ENCODE assay signal across 15 cellular contexts in genomic region chr16:67944690-67945391, GRCh38. TPM values are rescaled to one million over a fixed set of nuclear protein-coding genes. Genes with fewer than 3 reads are reported as not detected.
DNase-seq lines count a peak whose midpoint lies in the region; ATAC-seq, FAIRE-seq and TF ChIP-seq lines count a peak whose summit lies in the region.
"Had no signal": no experiment of that assay in that cellular context is flagged by ENCODE, and none has a peak within 500 bp of the region (broad histone marks: within the 10 kb centered on the region; RNA-seq: fewer than 3 reads in every experiment).

No MANE protein-coding gene starts in this region.

- peak overlapping the region in 1 of 2 experiments; percentile 79; a peak in 2 of 4 replicates for H3K9ac ChIP-seq in K562 (ENCODE audit: insufficient read depth in 1 of 2, low read depth in 2 of 2, low read length in 2 of 2)

- H4K20me1 ChIP-seq in K562 (replicated peaks; ENCODE audit: control insufficient read depth, insufficient read depth, low read length), result peaks cover 16% of the 10 kb centered on the region; the same call in 1 of the 2 replicates

- H3K27ac ChIP-seq in K562 (ENCODE audit: extremely low read depth, low read depth, low read length) (no peak overlapping the region), lower lobe of right lung (peak overlapping the region; percentile 64), testis (peak overlapping the region; percentile 42 to 60)
- H3K27ac ChIP-seq: C4-2B, SJCRH30 had no signal

- no peak for TF ChIP-seq CTCF in K562 (IDR thresholded peaks at IDR 0.05 in 2 of 3, conservative IDR thresholded peaks at IDR 0.05 in 1 of 3; ENCODE audit: insufficient read depth in 2 of 3, low read depth in 1 of 3, low read length in 3 of 3)
- no peak for TF ChIP-seq CTCF in lower lobe of right lung (IDR thresholded peaks at IDR 0.05)
- no peak for TF ChIP-seq CTCF in testis (IDR thresholded peaks at IDR 0.05)

- no peak for TF ChIP-seq POLR2A in K562 (conservative IDR thresholded peaks at IDR 0.05)
- TF ChIP-seq POLR2A in testis (IDR thresholded peaks at IDR 0.05), result no peak

- H3K9me3 ChIP-seq in K562 (replicated peaks; ENCODE audit: control insufficient read depth, insufficient read depth, low read depth, low read length) (no peaks in the 10 kb centered on the region; the same call in 1 of the 2 replicates), lower lobe of right lung (no peaks in the 10 kb centered on the region), testis (no peaks in the 10 kb centered on the region)
- H3K9me3 ChIP-seq: SJCRH30 had no signal

- no peak for FAIRE-seq in K562 (lab: Jason Lieb, UNC)

- no TSS peak for BruUV-seq in K562 (replicated peaks; lab: Mats Ljungman, UMichigan)

- no peak for TF ChIP-seq EP300 in K562 (IDR thresholded peaks at IDR 0.05; ENCODE audit: low read length)

- H3K79me2 ChIP-seq in K562 (ENCODE audit: control insufficient read depth, insufficient read depth, low read length), result no peaks in the 10 kb centered on the region

- H3K27ac Mint-ChIP-seq in stimulated activated effector memory CD8-positive, alpha-beta T cell treated with anti-CD3 and anti-CD28 coated beads, Interleukin-12 subunit alpha, Interleukin-12 subunit beta, amount 100 ng/mL, for 72 hours, result no peak overlapping the region
- H3K27ac Mint-ChIP-seq: dendritic cell treated with granulocyte-macrophage colony-stimulating factor and Interleukin-4, amounts not matched to agents 40 ng/mL and 50 ng/mL, for 4 days had no signal

- H3K9me3 Mint-ChIP-seq in stimulated activated effector memory CD8-positive, alpha-beta T cell treated with anti-CD3 and anti-CD28 coated beads, Interleukin-12 subunit alpha, Interleukin-12 subunit beta, amount 100 ng/mL, for 72 hours, result no peaks in the 10 kb centered on the region
- H3K9me3 Mint-ChIP-seq: dendritic cell treated with granulocyte-macrophage colony-stimulating factor and Interleukin-4, amounts not matched to agents 40 ng/mL and 50 ng/mL, for 4 days; nephron progenitor cell had no signal

- 94% methylated on average over 22 of the region's 24 CpGs for whole genome bisulfite sequencing in K562 (ENCODE audit: insufficient coverage, low coverage, missing lambda C conversion rate)
- WGBS in testis, 2 donors, result 96% methylated on average over 8 to 24 of the region's 24 CpGs

- no peak for ATAC-seq in K562
- ATAC-seq in lower lobe of right lung, result no peak
- ATAC-seq in GM18511 (IDR thresholded peaks at IDR 0.05; ENCODE audit: unreplicated experiment), result no peak
- ATAC-seq in stimulated activated effector memory CD8-positive, alpha-beta T cell treated with anti-CD3 and anti-CD28 coated beads, Interleukin-12 subunit alpha, Interleukin-12 subunit beta, amount 100 ng/mL, for 72 hours, result no peak

- intact Hi-C loops in K562 (cut with micrococcal nuclease) (no loop called here), lower lobe of right lung (cut with DNase I) (no loop called here), testis (cut with DNase I; ENCODE audit: low total_unique reads) (no loop called here)

- peaks cover 17% of the 10 kb centered on the region for H3K4me1 Mint-ChIP-seq in stimulated activated effector memory CD8-positive, alpha-beta T cell treated with anti-CD3 and anti-CD28 coated beads, Interleukin-12 subunit alpha, Interleukin-12 subunit beta, amount 100 ng/mL, for 72 hours

- H3K4me3 Mint-ChIP-seq in stimulated activated effector memory CD8-positive, alpha-beta T cell treated with anti-CD3 and anti-CD28 coated beads, Interleukin-12 subunit alpha, Interleukin-12 subunit beta, amount 100 ng/mL, for 72 hours, result no peak overlapping the region
- H3K4me3 Mint-ChIP-seq: dendritic cell treated with granulocyte-macrophage colony-stimulating factor and Interleukin-4, amounts not matched to agents 40 ng/mL and 50 ng/mL, for 4 days; nephron progenitor cell had no signal

- H3K36me3 Mint-ChIP-seq in stimulated activated effector memory CD8-positive, alpha-beta T cell treated with anti-CD3 and anti-CD28 coated beads, Interleukin-12 subunit alpha, Interleukin-12 subunit beta, amount 100 ng/mL, for 72 hours, result peaks cover 27% of the 10 kb centered on the region

- peaks cover 10 to 72% of the 10 kb centered on the region in 2 experiments; a peak in 4 of 5 replicates for H3K4me1 ChIP-seq in K562 (replicated peaks in 1 of 2; ENCODE audit: control insufficient read depth in 2 of 2, insufficient read depth in 2 of 2, low read length in 2 of 2)
- peaks cover 14% of the 10 kb centered on the region for H3K4me1 ChIP-seq in lower lobe of right lung
- peaks cover 15% of the 10 kb centered on the region for H3K4me1 ChIP-seq in testis
- H3K4me1 ChIP-seq: SJCRH30 had no signal

- H3K4me3 ChIP-seq in K562 (no peak overlapping the region), lower lobe of right lung (no peak overlapping the region), testis (no peak overlapping the region)
- H3K4me3 ChIP-seq: SJCRH30 had no signal

- H3K36me3 ChIP-seq in K562 (ENCODE audit: control insufficient read depth, insufficient read depth, low read length), result peaks cover 82% of the 10 kb centered on the region; the same call in 2 of the 3 replicates
- H3K36me3 ChIP-seq in lower lobe of right lung, result peaks cover 93% of the 10 kb centered on the region
- H3K36me3 ChIP-seq in testis (ENCODE audit: low read depth, missing control alignments), result no peaks in the 10 kb centered on the region

- POLR2A ChIA-PET in K562 (lab: Yijun Ruan, JAX), result interaction anchor here (0.6 to 2.4 kb wide), 5 partner anchors 8 to 22 kb away, joined by 3 to 9 read pairs (median 6); no protein-coding TSS in a partner anchor

- in situ Hi-C loops in K562 (cut with MboI), result no loop called here

- H3K9me1 ChIP-seq in K562 (ENCODE audit: control insufficient read depth, insufficient read depth, low read length), result no peaks in the 10 kb centered on the region

- TF ChIP-seq RAD21 in K562 (CRISPR knock-in tag; conservative IDR thresholded peaks at IDR 0.05 in 1 of 2, IDR thresholded peaks at IDR 0.05 in 1 of 2), result no peak

- CTCF ChIA-PET in K562 (lab: Yijun Ruan, JAX; ENCODE audit: low intra/inter-chr PET ratio), result interaction anchor here (0.7 kb wide), 1 partner anchor 53 kb away, joined by 3 read pairs; no protein-coding TSS in a partner anchor

- no peaks in the 10 kb centered on the region for H3K27me3 ChIP-seq in K562 (ENCODE audit: control insufficient read depth in 2 of 2, insufficient read depth in 2 of 2, low read length in 2 of 2)
- H3K27me3 ChIP-seq in lower lobe of right lung (ENCODE audit: low read depth), result no peaks in the 10 kb centered on the region
- H3K27me3 ChIP-seq in testis, result no peaks in the 10 kb centered on the region
- H3K27me3 ChIP-seq: SJCRH30 had no signal

- DNase-seq in K562 (ENCODE audit: extremely low read depth in 1 of 4, low spot score in 3 of 4) (no peak), lower lobe of right lung (no peak), testis (no peak)
- no peak for DNase-seq in stimulated activated effector memory CD8-positive, alpha-beta T cell treated with anti-CD3 and anti-CD28 coated beads, Interleukin-12 subunit alpha, Interleukin-12 subunit beta, amount 100 ng/mL, for 72 hours (ENCODE audit: low spot score in 2 of 2)
- DNase-seq in stimulated activated CD8-positive, alpha-beta memory T cell treated with anti-CD3 and anti-CD28 coated beads, Interleukin-4, amount 100 ng/mL, for 48 hours, result no peak
- DNase-seq: activated naive CD4-positive, alpha-beta T cell treated with anti-CD3 and anti-CD28 coated beads, Interleukin-2, amount 50 U/mL, for 16 hours; NCI-H1436 treated with DMSO at 0.1 percent for 48 hours; NCI-H82; nephron progenitor cell; SJCRH30; stimulated activated CD4-positive, alpha-beta T cell treated with anti-CD3 and anti-CD28 coated beads, Interleukin-15, amount 100 ng/mL, for 24 hours had no signal

- H2AFZ ChIP-seq in K562 (ENCODE audit: low read depth, low read length), result no peak overlapping the region

- H3K4me2 ChIP-seq in K562 (ENCODE audit: insufficient read depth, low read length), result no peak overlapping the region

RNA-seq across cellular contexts. Expression of gene LCAT, which starts 0.9 kb away (rescaled TPM):
- 40.9 and 121 TPM in 2 replicates for total RNA-seq in K562 (2011; cell fraction: chromatin; rRNA removed; ENCODE audit: low replicate concordance)
- 59.7 and 75.9 TPM in 2 replicates for total RNA-seq in K562 (2011; cell fraction: nucleolus; rRNA removed)
- total RNA-seq in K562 (2011; cell fraction: nucleoplasm; rRNA removed), result 41.1 and 47.6 TPM in 2 replicates
- total RNA-seq in K562 (2014; rRNA removed) (6.8 and 9.0 TPM in 2 replicates), K562 (2014; rRNA removed; fragmentation: Illumina TruSeq; extraction: Trizol) (3.0 and 3.2 TPM in 2 replicates), K562 (2015; rRNA removed; fragmentation: Illumina TruSeq; extraction: Trizol) (4.1 and 4.5 TPM in 2 replicates), K562 (2021) (14.2 and 21.0 TPM in 2 replicates), lower lobe of right lung (33.8 TPM), testis (10 to 100 TPM; 20.6 to 25.3 TPM)
- polyA plus RNA-seq in K562 (2011; rRNA removed) (6.7 and 14.9 TPM in 2 replicates), K562 (2014; fragmentation: Illumina TruSeq; extraction: Trizol) (5.0 and 5.6 TPM in 2 replicates), K562 (2014; fragmentation: Nextera tagmentation; extraction: Ambion mirVana) (under 1 TPM; 0.46 to 0.94 TPM), K562 (2014; rRNA removed) (7.6 and 14.9 TPM in 2 replicates), testis (ENCODE audit: insufficient read depth, low read depth, low replicate concordance) (12.9 TPM)
- polyA plus RNA-seq in K562 (2011; cell fraction: cytosol; rRNA removed), result 9.5 and 10.8 TPM in 2 replicates
- 72.6 and 86.1 TPM in 2 replicates for polyA plus RNA-seq in K562 (2011; cell fraction: nucleus; rRNA removed)
- polyA plus RNA-seq in K562 (2012), result 14.1 and 15.5 TPM in 2 replicates
- 1.5 and 2.2 TPM in 2 replicates for polyA minus RNA-seq in K562 (2011; rRNA and poly(A)+ RNA removed)
- polyA minus RNA-seq in K562 (2011; cell fraction: cytosol; rRNA and poly(A)+ RNA removed), result 2.3 and 6.2 TPM in 2 replicates
- polyA minus RNA-seq in K562 (2011; cell fraction: nucleus; rRNA and poly(A)+ RNA removed), result 8.9 and 10.0 TPM in 2 replicates

RNA-seq across cellular contexts. Expression of gene PSMB10, which starts 8.2 kb away (rescaled TPM):
- 1.6 and 9.1 TPM in 2 replicates for total RNA-seq in K562 (2011; cell fraction: chromatin; rRNA removed; ENCODE audit: low replicate concordance)
- 14.7 and 18.7 TPM in 2 replicates for total RNA-seq in K562 (2011; cell fraction: nucleolus; rRNA removed)
- total RNA-seq in K562 (2011; cell fraction: nucleoplasm; rRNA removed), result 7.4 and 9.6 TPM in 2 replicates
- 101 and 105 TPM in 2 replicates for total RNA-seq in K562 (2014; rRNA removed)
- 17.9 and 24.9 TPM in 2 replicates for total RNA-seq in K562 (2014; rRNA removed; fragmentation: Illumina TruSeq; extraction: Trizol)
- total RNA-seq in K562 (2015; rRNA removed; fragmentation: Illumina TruSeq; extraction: Trizol), result 53.1 and 53.4 TPM in 2 replicates
- total RNA-seq in K562 (2021), result 73.0 and 73.1 TPM in 2 replicates
- polyA plus RNA-seq in K562 (2011; rRNA removed), result 17.3 and 21.0 TPM in 2 replicates
- 46.1 and 143 TPM in 2 replicates for polyA plus RNA-seq in K562 (2011; cell fraction: cytosol; rRNA removed)
- 17.2 and 24.0 TPM in 2 replicates for polyA plus RNA-seq in K562 (2011; cell fraction: nucleus; rRNA removed)
- 84.8 and 94.3 TPM in 2 replicates for polyA plus RNA-seq in K562 (2012)
- 11.7 and 44.6 TPM in 2 replicates for polyA plus RNA-seq in K562 (2014; fragmentation: Illumina TruSeq; extraction: Trizol)
- polyA plus RNA-seq in K562 (2014; fragmentation: Nextera tagmentation; extraction: Ambion mirVana), result 10 to 100 TPM; 33.5 to 51.0 TPM
- 94.1 and 118 TPM in 2 replicates for polyA plus RNA-seq in K562 (2014; rRNA removed)
- 2.5 and 3.3 TPM in 2 replicates for polyA minus RNA-seq in K562 (2011; rRNA and poly(A)+ RNA removed)
- 20.3 and 25.1 TPM in 2 replicates for polyA minus RNA-seq in K562 (2011; cell fraction: cytosol; rRNA and poly(A)+ RNA removed)
- 13.1 and 14.0 TPM in 2 replicates for polyA minus RNA-seq in K562 (2011; cell fraction: nucleus; rRNA and poly(A)+ RNA removed)
- total RNA-seq in lower lobe of right lung, result 82.7 TPM
- total RNA-seq in testis, result 10 to 100 TPM; 13.2 to 14.2 TPM
- polyA plus RNA-seq in testis (ENCODE audit: insufficient read depth, low read depth, low replicate concordance), result 49.1 TPM

RNA-seq across cellular contexts. Expression of gene CTRL, which starts 13.2 kb away (rescaled TPM):
- 6.7 and 9.8 TPM in 2 replicates for total RNA-seq in K562 (2011; cell fraction: chromatin; rRNA removed; ENCODE audit: low replicate concordance)
- total RNA-seq in K562 (2011; cell fraction: nucleolus; rRNA removed), result 9.2 and 10.8 TPM in 2 replicates
- 3.4 and 3.5 TPM in 2 replicates for total RNA-seq in K562 (2011; cell fraction: nucleoplasm; rRNA removed)
- 4.0 and 5.6 TPM in 2 replicates for total RNA-seq in K562 (2014; rRNA removed)
- total RNA-seq in K562 (2014; rRNA removed; fragmentation: Illumina TruSeq; extraction: Trizol), result 2.0 and 2.4 TPM in 2 replicates
- total RNA-seq in K562 (2015; rRNA removed; fragmentation: Illumina TruSeq; extraction: Trizol), result 2.4 and 3.4 TPM in 2 replicates
- 3.8 and 4.1 TPM in 2 replicates for total RNA-seq in K562 (2021)
- 1.4 TPM in 2 replicates for polyA plus RNA-seq in K562 (2011; rRNA removed)
- 2.0 and 5.9 TPM in 2 replicates for polyA plus RNA-seq in K562 (2011; cell fraction: cytosol; rRNA removed)
- 4.2 and 10.5 TPM in 2 replicates for polyA plus RNA-seq in K562 (2011; cell fraction: nucleus; rRNA removed)
- polyA plus RNA-seq in K562 (2012), result 1.8 and 4.6 TPM in 2 replicates
- polyA plus RNA-seq in K562 (2014; fragmentation: Illumina TruSeq; extraction: Trizol), result 3.3 TPM in 2 replicates
- 1 to 10 TPM; 1.7 to 2.5 TPM for polyA plus RNA-seq in K562 (2014; fragmentation: Nextera tagmentation; extraction: Ambion mirVana)
- polyA plus RNA-seq in K562 (2014; rRNA removed), result 5.2 and 5.5 TPM in 2 replicates
- 0.75 and 1.7 TPM in 2 replicates for polyA minus RNA-seq in K562 (2011; rRNA and poly(A)+ RNA removed)
- polyA minus RNA-seq in K562 (2011; cell fraction: cytosol; rRNA and poly(A)+ RNA removed), result 0.95 and 1.7 TPM in 2 replicates
- 0.78 and 2.2 TPM in 2 replicates for polyA minus RNA-seq in K562 (2011; cell fraction: nucleus; rRNA and poly(A)+ RNA removed)
- 0.59 TPM for total RNA-seq in lower lobe of right lung
- total RNA-seq in testis, result 1 to 10 TPM in 1 of 2 donors, under 1 TPM in 1; 0.62 to 1.7 TPM
- polyA plus RNA-seq in testis (ENCODE audit: insufficient read depth, low read depth, low replicate concordance), result 0.36 TPM

RNA-seq across cellular contexts. Expression of gene SLC12A4, which starts 23.6 kb away (rescaled TPM):
- 178 and 539 TPM in 2 replicates for total RNA-seq in K562 (2011; cell fraction: chromatin; rRNA removed; ENCODE audit: low replicate concordance)
- 265 and 279 TPM in 2 replicates for total RNA-seq in K562 (2011; cell fraction: nucleolus; rRNA removed)
- total RNA-seq in K562 (2011; cell fraction: nucleoplasm; rRNA removed), result 167 and 175 TPM in 2 replicates
- total RNA-seq in K562 (2014; rRNA removed) (15.0 and 16.9 TPM in 2 replicates), K562 (2014; rRNA removed; fragmentation: Illumina TruSeq; extraction: Trizol) (9.9 and 10.0 TPM in 2 replicates), K562 (2015; rRNA removed; fragmentation: Illumina TruSeq; extraction: Trizol) (10.4 and 11.6 TPM in 2 replicates), K562 (2021) (32.8 and 43.5 TPM in 2 replicates), lower lobe of right lung (80.3 TPM), testis (10 to 100 TPM; 64.3 to 68.4 TPM)
- polyA plus RNA-seq in K562 (2011; rRNA removed) (22.9 and 48.4 TPM in 2 replicates), K562 (2014; fragmentation: Illumina TruSeq; extraction: Trizol) (24.1 and 30.0 TPM in 2 replicates), K562 (2014; fragmentation: Nextera tagmentation; extraction: Ambion mirVana) (1 to 10 TPM in 1 of 2 experiments, under 1 TPM in 1; 0.75 to 1.8 TPM), K562 (2014; rRNA removed) (25.1 and 32.7 TPM in 2 replicates), testis (ENCODE audit: insufficient read depth, low read depth, low replicate concordance) (46.7 TPM)
- 30.2 and 36.7 TPM in 2 replicates for polyA plus RNA-seq in K562 (2011; cell fraction: cytosol; rRNA removed)
- polyA plus RNA-seq in K562 (2011; cell fraction: nucleus; rRNA removed), result 238 and 295 TPM in 2 replicates
- 24.3 and 29.4 TPM in 2 replicates for polyA plus RNA-seq in K562 (2012)
- 24.9 and 34.3 TPM in 2 replicates for polyA minus RNA-seq in K562 (2011; rRNA and poly(A)+ RNA removed)
- polyA minus RNA-seq in K562 (2011; cell fraction: cytosol; rRNA and poly(A)+ RNA removed), result 24.5 and 42.6 TPM in 2 replicates
- 67.9 and 90.5 TPM in 2 replicates for polyA minus RNA-seq in K562 (2011; cell fraction: nucleus; rRNA and poly(A)+ RNA removed)

RNA-seq across cellular contexts. Expression of gene DPEP3, which starts 35.5 kb away (rescaled TPM):
- total RNA-seq in K562 (2011; cell fraction: chromatin; rRNA removed; ENCODE audit: low replicate concordance), result not detected in 2 replicates
- total RNA-seq in K562 (2011; cell fraction: nucleolus; rRNA removed), result not detected in 2 replicates
- not detected in 2 replicates for total RNA-seq in K562 (2011; cell fraction: nucleoplasm; rRNA removed)
- total RNA-seq in K562 (2014; rRNA removed), result not detected in 2 replicates
- total RNA-seq in K562 (2014; rRNA removed; fragmentation: Illumina TruSeq; extraction: Trizol), result not detected in 2 replicates
- not detected in 2 replicates for total RNA-seq in K562 (2015; rRNA removed; fragmentation: Illumina TruSeq; extraction: Trizol)
- total RNA-seq in K562 (2021), result not detected in 2 replicates
- polyA plus RNA-seq in K562 (2011; rRNA removed), result not detected in 2 replicates
- 0.06 TPM in 1 of 2 replicates, not detected in the other for polyA plus RNA-seq in K562 (2011; cell fraction: cytosol; rRNA removed)
- polyA plus RNA-seq in K562 (2011; cell fraction: nucleus; rRNA removed), result 0.07 TPM in 1 of 2 replicates, not detected in the other
- polyA plus RNA-seq in K562 (2012), result not detected in 2 replicates
- polyA plus RNA-seq in K562 (2014; fragmentation: Illumina TruSeq; extraction: Trizol), result not detected in 2 replicates
- polyA plus RNA-seq in K562 (2014; fragmentation: Nextera tagmentation; extraction: Ambion mirVana), result not detected
- not detected in 2 replicates for polyA plus RNA-seq in K562 (2014; rRNA removed)
- not detected in 2 replicates for polyA minus RNA-seq in K562 (2011; rRNA and poly(A)+ RNA removed)
- not detected in 2 replicates for polyA minus RNA-seq in K562 (2011; cell fraction: cytosol; rRNA and poly(A)+ RNA removed)
- polyA minus RNA-seq in K562 (2011; cell fraction: nucleus; rRNA and poly(A)+ RNA removed), result not detected in 2 replicates
- 0.18 TPM for total RNA-seq in lower lobe of right lung
- 100 to 1,000 TPM; 127 to 138 TPM for total RNA-seq in testis
- polyA plus RNA-seq in testis (ENCODE audit: insufficient read depth, low read depth, low replicate concordance), result 61.0 TPM
- total RNA-seq: fibroblast of villous mesenchyme, SJCRH30 had no signal
